Comparison of ENCODE assay signal across 8 cellular contexts in the genomic region with DNA sequence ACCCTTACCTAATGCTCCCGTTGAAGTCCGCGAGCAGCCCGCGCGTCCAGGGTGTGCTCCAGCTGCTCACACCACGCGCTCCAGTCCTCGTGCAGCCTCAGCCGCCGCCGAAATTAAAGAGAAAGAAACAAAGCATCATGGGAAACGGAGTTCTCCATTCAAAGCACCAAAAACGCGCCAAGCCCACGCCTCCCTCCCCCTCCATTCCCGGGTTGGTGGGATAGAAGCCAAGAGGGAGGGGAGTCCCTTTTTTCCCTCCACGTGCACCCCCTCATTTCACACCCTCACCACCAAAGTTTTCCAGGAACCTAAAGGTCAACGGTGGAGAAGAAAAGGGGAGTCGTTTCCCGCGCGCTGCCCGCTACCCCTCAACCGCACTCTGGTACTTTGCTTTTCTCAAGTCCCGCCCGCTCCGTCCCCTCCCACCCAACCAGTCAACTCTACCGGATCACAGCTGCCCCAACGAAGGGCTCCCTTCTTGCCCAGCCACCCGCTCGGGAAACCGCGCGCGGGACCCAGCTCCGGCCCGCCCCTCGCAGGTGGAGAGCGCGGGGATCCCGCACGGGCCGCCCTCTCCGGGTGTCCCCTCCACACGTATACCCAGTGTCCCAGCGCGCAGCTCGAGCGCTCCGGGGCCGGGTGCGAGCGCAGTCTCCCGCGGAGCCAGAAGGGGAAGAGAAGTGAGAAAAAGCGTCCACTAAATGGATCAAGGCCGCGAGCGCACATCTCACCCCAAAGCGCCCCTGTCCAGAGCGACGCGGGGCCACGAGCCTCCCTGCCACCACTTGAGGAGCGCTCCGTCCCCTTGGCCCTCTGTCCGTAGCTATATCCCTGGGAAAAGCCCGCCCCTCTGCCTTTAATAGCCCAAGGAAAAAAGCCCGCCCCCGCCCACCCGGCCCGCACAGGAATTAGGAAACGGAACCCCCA.
A peak's percentile ranks its signal among the peaks of the same experiment; 100 is the strongest.
DNase-seq lines count a peak whose midpoint lies in the region; ATAC-seq and TF ChIP-seq lines count a peak whose summit lies in the region.

No MANE protein-coding gene starts in this region.

- peaks cover 19% of the 10 kb centered on the region for H3K27me3 Mint-ChIP-seq in activated CD8-positive, alpha-beta memory T cell treated with anti-CD3 and anti-CD28 coated beads, Interleukin-2, amount 10 ng/mL, durations not matched to agents 7 days and 5 days

- H3F3A ChIP-seq in neural cell (ENCODE audit: insufficient read depth, low read length, poor library complexity, severe bottlenecking) = no peaks in the 10 kb centered on the region

- ATAC-seq in GM19023 (IDR thresholded peaks at IDR 0.05; ENCODE audit: unreplicated experiment) = peak; percentile 46
- peak; percentile 64 for ATAC-seq in activated CD8-positive, alpha-beta memory T cell treated with anti-CD3 and anti-CD28 coated beads, Interleukin-2, amount 10 ng/mL, durations not matched to agents 7 days and 5 days
- peak; percentile 59 to 65 for ATAC-seq in upper lobe of left lung (ENCODE audit: low FRiP score in 2 of 2)

- H3K4me3 ChIP-seq in fibroblast of lung (replicated peaks in 1 of 4; ENCODE audit: control extremely low read depth in 1 of 4, insufficient read depth in 1 of 4, low read depth in 3 of 4, low read length in 4 of 4) (peak overlapping the region in 2 of 4 experiments; percentile 17 to 37), neural cell (ENCODE audit: low read length) (peak overlapping the region; percentile 72), upper lobe of left lung (peak overlapping the region; percentile 20 to 65 (median 54))

- peaks cover 16% of the 10 kb centered on the region for H3K4me1 Mint-ChIP-seq in activated CD8-positive, alpha-beta memory T cell treated with anti-CD3 and anti-CD28 coated beads, Interleukin-2, amount 10 ng/mL, durations not matched to agents 7 days and 5 days

- H3K79me2 ChIP-seq in fibroblast of lung (ENCODE audit: control insufficient read depth, insufficient read depth, low read length) = no peaks in the 10 kb centered on the region
- H3K79me2 ChIP-seq in neural cell (replicated peaks; ENCODE audit: insufficient read depth, low read length) = peaks cover 3% of the 10 kb centered on the region

- CTCF ChIA-PET in activated CD8-positive, alpha-beta memory T cell treated with anti-CD3 and anti-CD28 coated beads, Interleukin-2, amount 10 ng/mL, durations not matched to agents 7 days and 5 days (lab: Charles Lee) = interaction anchor here (1.0 to 4.1 kb wide), 2 partner anchors 9 to 15 kb away, joined by 3 to 18 read pairs; no protein-coding TSS in a partner anchor

- H3K4me1 ChIP-seq in fibroblast of lung (ENCODE audit: control insufficient read depth, extremely low read depth, insufficient read depth, low read length) = no peaks in the 10 kb centered on the region
- peaks cover 0 to 27% (median 5%) of the 10 kb centered on the region in 4 donors for H3K4me1 ChIP-seq in upper lobe of left lung

- H3K27me3 ChIP-seq in fibroblast of lung (ENCODE audit: control insufficient read depth, insufficient read depth, low read length) = peaks cover 3% of the 10 kb centered on the region
- peaks cover 12% of the 10 kb centered on the region for H3K27me3 ChIP-seq in neural cell (ENCODE audit: insufficient read depth, low read depth, low read length)
- H3K27me3 ChIP-seq in upper lobe of left lung = no peaks in the 10 kb centered on the region

- TF ChIP-seq POLR2A in upper lobe of left lung (IDR thresholded peaks at IDR 0.05) = no peak

- H3K4me2 ChIP-seq in fibroblast of lung (ENCODE audit: extremely low read depth, insufficient read depth, low read length) (peak overlapping the region; percentile 2), neural cell (ENCODE audit: low read length) (no peak overlapping the region)

- H3K36me3 ChIP-seq in fibroblast of lung (ENCODE audit: control insufficient read depth, insufficient read depth, low read length) = no peaks in the 10 kb centered on the region
- no peaks in the 10 kb centered on the region for H3K36me3 ChIP-seq in neural cell (ENCODE audit: insufficient read depth, low read length)
- H3K36me3 ChIP-seq in upper lobe of left lung = no peaks in the 10 kb centered on the region

- H3K9me3 ChIP-seq in fibroblast of lung (ENCODE audit: control insufficient read depth, insufficient read depth, low read depth, low read length) (no peaks in the 10 kb centered on the region), neural cell (ENCODE audit: low read length) (no peaks in the 10 kb centered on the region), upper lobe of left lung (no peaks in the 10 kb centered on the region)

- no peaks in the 10 kb centered on the region for H3K9me3 Mint-ChIP-seq in activated CD8-positive, alpha-beta memory T cell treated with anti-CD3 and anti-CD28 coated beads, Interleukin-2, amount 10 ng/mL, durations not matched to agents 7 days and 5 days (ENCODE audit: low read depth)

- H3K9me2 ChIP-seq in neural cell (ENCODE audit: insufficient read depth, low read length) = no peaks in the 10 kb centered on the region

- TF ChIP-seq CTCF in fibroblast of lung (conservative IDR thresholded peaks at IDR 0.05 in 1 of 2, IDR thresholded peaks at IDR 0.05 in 1 of 2; ENCODE audit: low read depth in 1 of 2, low read length in 2 of 2) = no peak
- TF ChIP-seq CTCF in neural cell (IDR thresholded peaks at IDR 0.05; ENCODE audit: poor library complexity, severe bottlenecking) = no peak
- no peak for TF ChIP-seq CTCF in upper lobe of left lung (IDR thresholded peaks at IDR 0.05)

- peak overlapping the region; percentile 83 for H3K4me3 Mint-ChIP-seq in activated CD8-positive, alpha-beta memory T cell treated with anti-CD3 and anti-CD28 coated beads, Interleukin-2, amount 10 ng/mL, durations not matched to agents 7 days and 5 days

- DNase-seq in HUDEP-2 (lab: John Stamatoyannopoulos, UW; ENCODE audit: unreplicated experiment in 76 of 76) (peak in 74 of 76 experiments; percentile 13 to 81 (median 64)), fibroblast of lung (ENCODE audit: low read depth in 2 of 2) (peak in 1 of 2 donors; percentile 20), upper lobe of left lung (peak in 1 of 2 donors; percentile 78), NCI-H1092 treated with DMSO at 0.1 percent for 48 hours (lab: John Stamatoyannopoulos, UW) (no peak), NOMO-1 treated with DMSO at 0.1 percent for 48 hours (lab: John Stamatoyannopoulos, UW; ENCODE audit: unreplicated experiment) (no peak)
- peak; percentile 55 for DNase-seq in activated CD8-positive, alpha-beta memory T cell treated with anti-CD3 and anti-CD28 coated beads, Interleukin-2, amount 10 ng/mL, durations not matched to agents 7 days and 5 days

- no peak overlapping the region for H2AFZ ChIP-seq in fibroblast of lung (ENCODE audit: low read length)
- H2AFZ ChIP-seq in neural cell (ENCODE audit: low read depth, low read length) = no peak overlapping the region

- no peak overlapping the region for H3K27ac ChIP-seq in fibroblast of lung (ENCODE audit: insufficient read depth, low read length)
- no peak overlapping the region for H3K27ac ChIP-seq in neural cell (ENCODE audit: low read length)
- peak overlapping the region in 1 of 4 donors; percentile 57 for H3K27ac ChIP-seq in upper lobe of left lung

- peak overlapping the region; percentile 79 for H3K27ac Mint-ChIP-seq in activated CD8-positive, alpha-beta memory T cell treated with anti-CD3 and anti-CD28 coated beads, Interleukin-2, amount 10 ng/mL, durations not matched to agents 7 days and 5 days

- H3K9ac ChIP-seq in fibroblast of lung (ENCODE audit: insufficient read depth, low read length) (no peak overlapping the region), neural cell (ENCODE audit: low read length) (no peak overlapping the region)

- TF ChIP-seq RAD21 in neural cell (conservative IDR thresholded peaks at IDR 0.05) = no peak

- H4K20me1 ChIP-seq in fibroblast of lung (ENCODE audit: control insufficient read depth, extremely low read depth, insufficient read depth, low read length) (no peaks in the 10 kb centered on the region), neural cell (ENCODE audit: insufficient read depth) (no peaks in the 10 kb centered on the region)

- peaks cover 20% of the 10 kb centered on the region for H3K36me3 Mint-ChIP-seq in activated CD8-positive, alpha-beta memory T cell treated with anti-CD3 and anti-CD28 coated beads, Interleukin-2, amount 10 ng/mL, durations not matched to agents 7 days and 5 days

- no peak for TF ChIP-seq EP300 in neural cell (conservative IDR thresholded peaks at IDR 0.05; ENCODE audit: poor library complexity, severe bottlenecking)
- no peak for TF ChIP-seq EP300 in upper lobe of left lung (IDR thresholded peaks at IDR 0.05)

- WGBS in upper lobe of left lung, 2 donors = 3 to 57% methylated on average over 19 to 72 of the region's 74 CpGs

TF ChIP-seq in neural cell, 6 proteins besides CTCF, POLR2A, EP300 and RAD21:
- TF ChIP-seq MXI1 (conservative IDR thresholded peaks at IDR 0.05; ENCODE audit: poor library complexity, severe bottlenecking) (peak; percentile 77), TAF1 (IDR thresholded peaks at IDR 0.05; ENCODE audit: low read depth) (no peak)

Comparison
In these comparisons a context has a peak if more than half of its experiments do, and no peak if none do; other contexts are left out.
1. DNase-seq: peak in HUDEP-2 (74 of 76) and activated CD8-positive, alpha-beta memory T cell treated with anti-CD3 and anti-CD28 coated beads, Interleukin-2, amount 10 ng/mL, durations not matched to agents 7 days and 5 days (single experiment); none in NCI-H1092 treated with DMSO at 0.1 percent for 48 hours (single experiment) and NOMO-1 treated with DMSO at 0.1 percent for 48 hours (single experiment).
2. Peak in every context shown above with its lines, with median percentiles within 50 percentile points of each other: ATAC-seq.